9 cellular contexts compared by ENCODE assay signal in the genomic region with DNA sequence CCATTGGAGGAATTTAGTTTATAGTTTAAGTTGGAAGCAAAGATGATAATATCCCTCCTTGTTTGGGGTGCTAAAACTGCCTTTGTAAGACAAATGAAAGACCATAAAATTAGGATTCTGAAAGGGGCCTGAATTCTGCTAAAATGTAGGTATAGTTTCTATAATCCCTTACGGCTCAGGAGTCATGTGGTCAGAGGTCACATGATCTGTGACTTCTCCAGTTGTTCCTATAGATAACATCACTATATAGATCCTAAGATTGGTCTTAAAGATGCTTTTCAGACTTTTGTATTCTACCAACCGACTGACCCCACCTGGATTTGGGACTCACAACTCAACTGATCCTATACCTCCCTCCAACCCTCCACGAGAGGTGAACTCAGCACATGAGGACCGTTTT.
"Had no signal": no experiment of that assay in that cellular context is flagged by ENCODE, and none has a peak within 500 bp of the region (broad histone marks: within the 10 kb centered on the region; RNA-seq: fewer than 3 reads in every experiment).

No MANE protein-coding gene starts in this region.

- FAIRE-seq: H1, H54 had no signal

- H3K4me3 ChIP-seq: GM23248, HAP-1 had no signal

- H2AFZ ChIP-seq: GM23248 had no signal

- ATAC-seq: HCT116 had no signal

- H3K9ac ChIP-seq: GM23248 had no signal

- H3K27ac Mint-ChIP-seq: H9, HFFc6 had no signal

- DNase-seq: GM23248, GOT3, HCEC 1CT, HFFc6 had no signal

- H3K4me3 Mint-ChIP-seq: H9, HFFc6 had no signal

- H3K36me3 ChIP-seq: HAP-1 had no signal

- H3K27ac ChIP-seq: GM23248 had no signal
